Comparison of ENCODE assay signal across 1 cellular context in the genomic region with DNA sequence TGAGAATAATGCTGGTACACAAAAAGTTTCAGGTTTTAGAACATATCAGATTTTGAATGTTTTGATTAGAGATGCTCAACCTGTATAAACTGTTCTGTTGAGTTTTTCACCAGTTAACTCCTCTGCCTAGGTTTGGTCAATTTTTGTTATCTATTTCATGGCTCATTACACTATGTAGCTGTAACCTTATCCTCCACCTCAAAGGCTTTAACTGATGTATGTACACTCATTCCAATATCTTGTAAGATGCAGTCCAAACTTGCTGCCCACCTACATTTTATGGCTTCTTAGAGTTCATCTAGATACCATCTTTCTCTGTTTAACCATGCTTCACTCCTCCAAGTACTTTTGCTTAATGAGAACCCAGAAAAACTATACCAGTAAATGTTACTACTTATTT.
TF ChIP-seq lines count a peak whose summit lies in the region.

No MANE protein-coding gene starts in this region.

TF ChIP-seq in HEK293, 187 proteins besides CTCF, POLR2A, EP300 and RAD21 (continued from another document):
- TF ChIP-seq, protein P1, sequence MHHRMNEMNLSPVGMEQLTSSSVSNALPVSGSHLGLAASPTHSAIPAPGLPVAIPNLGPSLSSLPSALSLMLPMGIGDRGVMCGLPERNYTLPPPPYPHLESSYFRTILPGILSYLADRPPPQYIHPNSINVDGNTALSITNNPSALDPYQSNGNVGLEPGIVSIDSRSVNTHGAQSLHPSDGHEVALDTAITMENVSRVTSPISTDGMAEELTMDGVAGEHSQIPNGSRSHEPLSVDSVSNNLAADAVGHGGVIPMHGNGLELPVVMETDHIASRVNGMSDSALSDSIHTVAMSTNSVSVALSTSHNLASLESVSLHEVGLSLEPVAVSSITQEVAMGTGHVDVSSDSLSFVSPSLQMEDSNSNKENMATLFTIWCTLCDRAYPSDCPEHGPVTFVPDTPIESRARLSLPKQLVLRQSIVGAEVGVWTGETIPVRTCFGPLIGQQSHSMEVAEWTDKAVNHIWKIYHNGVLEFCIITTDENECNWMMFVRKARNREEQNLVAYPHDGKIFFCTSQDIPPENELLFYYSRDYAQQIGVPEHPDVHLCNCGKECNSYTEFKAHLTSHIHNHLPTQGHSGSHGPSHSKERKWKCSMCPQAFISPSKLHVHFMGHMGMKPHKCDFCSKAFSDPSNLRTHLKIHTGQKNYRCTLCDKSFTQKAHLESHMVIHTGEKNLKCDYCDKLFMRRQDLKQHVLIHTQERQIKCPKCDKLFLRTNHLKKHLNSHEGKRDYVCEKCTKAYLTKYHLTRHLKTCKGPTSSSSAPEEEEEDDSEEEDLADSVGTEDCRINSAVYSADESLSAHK (tag by site-specific recombination; IDR thresholded peaks at IDR 0.05), result peak; percentile 70; the same call in 1 of the 2 replicates
- peak; percentile 84 for TF ChIP-seq TCF7L2 (IDR thresholded peaks at IDR 0.05; ENCODE audit: borderline replicate concordance, low read depth, low read length)
- no peak for TF ChIP-seq HOXD13 (CRISPR knock-in tag; IDR thresholded peaks at IDR 0.05; ENCODE audit: borderline replicate concordance)
- TF ChIP-seq, protein P2, sequence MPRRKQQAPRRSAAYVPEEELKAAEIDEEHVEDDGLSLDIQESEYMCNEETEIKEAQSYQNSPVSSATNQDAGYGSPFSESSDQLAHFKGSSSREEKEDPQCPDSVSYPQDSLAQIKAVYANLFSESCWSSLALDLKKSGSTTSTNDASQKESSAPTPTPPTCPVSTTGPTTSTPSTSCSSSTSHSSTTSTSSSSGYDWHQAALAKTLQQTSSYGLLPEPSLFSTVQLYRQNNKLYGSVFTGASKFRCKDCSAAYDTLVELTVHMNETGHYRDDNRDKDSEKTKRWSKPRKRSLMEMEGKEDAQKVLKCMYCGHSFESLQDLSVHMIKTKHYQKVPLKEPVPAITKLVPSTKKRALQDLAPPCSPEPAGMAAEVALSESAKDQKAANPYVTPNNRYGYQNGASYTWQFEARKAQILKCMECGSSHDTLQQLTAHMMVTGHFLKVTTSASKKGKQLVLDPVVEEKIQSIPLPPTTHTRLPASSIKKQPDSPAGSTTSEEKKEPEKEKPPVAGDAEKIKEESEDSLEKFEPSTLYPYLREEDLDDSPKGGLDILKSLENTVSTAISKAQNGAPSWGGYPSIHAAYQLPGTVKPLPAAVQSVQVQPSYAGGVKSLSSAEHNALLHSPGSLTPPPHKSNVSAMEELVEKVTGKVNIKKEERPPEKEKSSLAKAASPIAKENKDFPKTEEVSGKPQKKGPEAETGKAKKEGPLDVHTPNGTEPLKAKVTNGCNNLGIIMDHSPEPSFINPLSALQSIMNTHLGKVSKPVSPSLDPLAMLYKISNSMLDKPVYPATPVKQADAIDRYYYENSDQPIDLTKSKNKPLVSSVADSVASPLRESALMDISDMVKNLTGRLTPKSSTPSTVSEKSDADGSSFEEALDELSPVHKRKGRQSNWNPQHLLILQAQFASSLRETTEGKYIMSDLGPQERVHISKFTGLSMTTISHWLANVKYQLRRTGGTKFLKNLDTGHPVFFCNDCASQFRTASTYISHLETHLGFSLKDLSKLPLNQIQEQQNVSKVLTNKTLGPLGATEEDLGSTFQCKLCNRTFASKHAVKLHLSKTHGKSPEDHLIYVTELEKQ (tag by site-specific recombination; IDR thresholded peaks at IDR 0.05; ENCODE audit: borderline replicate concordance), result peak; percentile 55; the same call in 1 of the 2 replicates
- no peak for TF ChIP-seq ZNF654 (tag by site-specific recombination; IDR thresholded peaks at IDR 0.05; ENCODE audit: low read depth)
- TF ChIP-seq SETDB1 (IDR thresholded peaks at IDR 0.05; ENCODE audit: insufficient read length, low read length), result no peak
- TF ChIP-seq ZNF561 (tag by site-specific recombination; IDR thresholded peaks at IDR 0.05; ENCODE audit: borderline replicate concordance), result no peak
- no peak; the same call in 1 of the 2 replicates for TF ChIP-seq KLF7 (tag by site-specific recombination; IDR thresholded peaks at IDR 0.05; ENCODE audit: borderline replicate concordance)
- TF ChIP-seq ZXDB (tag by site-specific recombination; IDR thresholded peaks at IDR 0.05), result peak; percentile 83
- TF ChIP-seq ZNF311 (tag by site-specific recombination; IDR thresholded peaks at IDR 0.05; ENCODE audit: borderline replicate concordance), result no peak
- TF ChIP-seq ZBTB17 (tag by site-specific recombination; IDR thresholded peaks at IDR 0.05), result peak; percentile 74
- TF ChIP-seq RBAK (tag by site-specific recombination; IDR thresholded peaks at IDR 0.05), result no peak
- no peak for TF ChIP-seq ZNF394 (tag by site-specific recombination; IDR thresholded peaks at IDR 0.05; ENCODE audit: borderline replicate concordance)
- no peak for TF ChIP-seq BCL11B (tag by site-specific recombination; IDR thresholded peaks at IDR 0.05; ENCODE audit: low read depth)
- TF ChIP-seq FEZF1 (tag by site-specific recombination; IDR thresholded peaks at IDR 0.05), result peak; percentile 90
- no peak for TF ChIP-seq YY2 (tag by site-specific recombination; IDR thresholded peaks at IDR 0.05)
- TF ChIP-seq ZFP41 (tag by site-specific recombination; IDR thresholded peaks at IDR 0.05; ENCODE audit: borderline replicate concordance), result no peak
- TF ChIP-seq OSR2 (tag by site-specific recombination; IDR thresholded peaks at IDR 0.05), result peak; percentile 88
- no peak for TF ChIP-seq ZSCAN16 (tag by site-specific recombination; IDR thresholded peaks at IDR 0.05)
- no peak for TF ChIP-seq ZNF660 (tag by site-specific recombination; IDR thresholded peaks at IDR 0.05)
- no peak for TF ChIP-seq ZNF19 (tag by site-specific recombination; IDR thresholded peaks at IDR 0.05; ENCODE audit: low read depth)
- TF ChIP-seq SALL2 (tag by site-specific recombination; IDR thresholded peaks at IDR 0.05; ENCODE audit: borderline replicate concordance), result no peak
- TF ChIP-seq, protein P3, sequence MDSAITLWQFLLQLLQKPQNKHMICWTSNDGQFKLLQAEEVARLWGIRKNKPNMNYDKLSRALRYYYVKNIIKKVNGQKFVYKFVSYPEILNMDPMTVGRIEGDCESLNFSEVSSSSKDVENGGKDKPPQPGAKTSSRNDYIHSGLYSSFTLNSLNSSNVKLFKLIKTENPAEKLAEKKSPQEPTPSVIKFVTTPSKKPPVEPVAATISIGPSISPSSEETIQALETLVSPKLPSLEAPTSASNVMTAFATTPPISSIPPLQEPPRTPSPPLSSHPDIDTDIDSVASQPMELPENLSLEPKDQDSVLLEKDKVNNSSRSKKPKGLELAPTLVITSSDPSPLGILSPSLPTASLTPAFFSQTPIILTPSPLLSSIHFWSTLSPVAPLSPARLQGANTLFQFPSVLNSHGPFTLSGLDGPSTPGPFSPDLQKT (IDR thresholded peaks at IDR 0.05; ENCODE audit: borderline replicate concordance, low read depth, low read length), result no peak
- no peak for TF ChIP-seq ZNF292 (tag by site-specific recombination; IDR thresholded peaks at IDR 0.05; ENCODE audit: borderline replicate concordance, low read depth)
- no peak for TF ChIP-seq ZNF600 (tag by site-specific recombination; IDR thresholded peaks at IDR 0.05)
- TF ChIP-seq, protein P4, sequence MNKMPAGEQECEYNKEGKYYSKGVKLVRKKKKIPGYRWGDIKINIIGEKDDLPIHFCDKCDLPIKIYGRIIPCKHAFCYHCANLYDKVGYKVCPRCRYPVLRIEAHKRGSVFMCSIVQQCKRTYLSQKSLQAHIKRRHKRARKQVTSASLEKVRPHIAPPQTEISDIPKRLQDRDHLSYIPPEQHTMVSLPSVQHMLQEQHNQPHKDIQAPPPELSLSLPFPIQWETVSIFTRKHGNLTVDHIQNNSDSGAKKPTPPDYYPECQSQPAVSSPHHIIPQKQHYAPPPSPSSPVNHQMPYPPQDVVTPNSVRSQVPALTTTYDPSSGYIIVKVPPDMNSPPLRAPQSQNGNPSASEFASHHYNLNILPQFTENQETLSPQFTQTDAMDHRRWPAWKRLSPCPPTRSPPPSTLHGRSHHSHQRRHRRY (tag by site-specific recombination; IDR thresholded peaks at IDR 0.05), result no peak
- no peak for TF ChIP-seq ZNF624 (tag by site-specific recombination; IDR thresholded peaks at IDR 0.05)
- TF ChIP-seq ZNF221 (tag by site-specific recombination; IDR thresholded peaks at IDR 0.05; ENCODE audit: borderline replicate concordance), result no peak
- TF ChIP-seq ZNF140 (tag by site-specific recombination; IDR thresholded peaks at IDR 0.05), result no peak
- TF ChIP-seq, protein P5, sequence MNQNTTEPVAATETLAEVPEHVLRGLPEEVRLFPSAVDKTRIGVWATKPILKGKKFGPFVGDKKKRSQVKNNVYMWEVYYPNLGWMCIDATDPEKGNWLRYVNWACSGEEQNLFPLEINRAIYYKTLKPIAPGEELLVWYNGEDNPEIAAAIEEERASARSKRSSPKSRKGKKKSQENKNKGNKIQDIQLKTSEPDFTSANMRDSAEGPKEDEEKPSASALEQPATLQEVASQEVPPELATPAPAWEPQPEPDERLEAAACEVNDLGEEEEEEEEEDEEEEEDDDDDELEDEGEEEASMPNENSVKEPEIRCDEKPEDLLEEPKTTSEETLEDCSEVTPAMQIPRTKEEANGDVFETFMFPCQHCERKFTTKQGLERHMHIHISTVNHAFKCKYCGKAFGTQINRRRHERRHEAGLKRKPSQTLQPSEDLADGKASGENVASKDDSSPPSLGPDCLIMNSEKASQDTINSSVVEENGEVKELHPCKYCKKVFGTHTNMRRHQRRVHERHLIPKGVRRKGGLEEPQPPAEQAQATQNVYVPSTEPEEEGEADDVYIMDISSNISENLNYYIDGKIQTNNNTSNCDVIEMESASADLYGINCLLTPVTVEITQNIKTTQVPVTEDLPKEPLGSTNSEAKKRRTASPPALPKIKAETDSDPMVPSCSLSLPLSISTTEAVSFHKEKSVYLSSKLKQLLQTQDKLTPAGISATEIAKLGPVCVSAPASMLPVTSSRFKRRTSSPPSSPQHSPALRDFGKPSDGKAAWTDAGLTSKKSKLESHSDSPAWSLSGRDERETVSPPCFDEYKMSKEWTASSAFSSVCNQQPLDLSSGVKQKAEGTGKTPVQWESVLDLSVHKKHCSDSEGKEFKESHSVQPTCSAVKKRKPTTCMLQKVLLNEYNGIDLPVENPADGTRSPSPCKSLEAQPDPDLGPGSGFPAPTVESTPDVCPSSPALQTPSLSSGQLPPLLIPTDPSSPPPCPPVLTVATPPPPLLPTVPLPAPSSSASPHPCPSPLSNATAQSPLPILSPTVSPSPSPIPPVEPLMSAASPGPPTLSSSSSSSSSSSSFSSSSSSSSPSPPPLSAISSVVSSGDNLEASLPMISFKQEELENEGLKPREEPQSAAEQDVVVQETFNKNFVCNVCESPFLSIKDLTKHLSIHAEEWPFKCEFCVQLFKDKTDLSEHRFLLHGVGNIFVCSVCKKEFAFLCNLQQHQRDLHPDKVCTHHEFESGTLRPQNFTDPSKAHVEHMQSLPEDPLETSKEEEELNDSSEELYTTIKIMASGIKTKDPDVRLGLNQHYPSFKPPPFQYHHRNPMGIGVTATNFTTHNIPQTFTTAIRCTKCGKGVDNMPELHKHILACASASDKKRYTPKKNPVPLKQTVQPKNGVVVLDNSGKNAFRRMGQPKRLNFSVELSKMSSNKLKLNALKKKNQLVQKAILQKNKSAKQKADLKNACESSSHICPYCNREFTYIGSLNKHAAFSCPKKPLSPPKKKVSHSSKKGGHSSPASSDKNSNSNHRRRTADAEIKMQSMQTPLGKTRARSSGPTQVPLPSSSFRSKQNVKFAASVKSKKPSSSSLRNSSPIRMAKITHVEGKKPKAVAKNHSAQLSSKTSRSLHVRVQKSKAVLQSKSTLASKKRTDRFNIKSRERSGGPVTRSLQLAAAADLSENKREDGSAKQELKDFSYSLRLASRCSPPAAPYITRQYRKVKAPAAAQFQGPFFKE (tag by site-specific recombination; IDR thresholded peaks at IDR 0.05; ENCODE audit: borderline replicate concordance), result no peak
- no peak for TF ChIP-seq ZNF133 (tag by site-specific recombination; IDR thresholded peaks at IDR 0.05)
- TF ChIP-seq KLF1 (tag by site-specific recombination; IDR thresholded peaks at IDR 0.05), result 0 out of 2 replicates have a peak, but pooled peaks have one; percentile 14
- TF ChIP-seq ZNF302 (tag by site-specific recombination; IDR thresholded peaks at IDR 0.05; ENCODE audit: low read depth), result no peak
- TF ChIP-seq HOXC10 (CRISPR knock-in tag; IDR thresholded peaks at IDR 0.05), result no peak
- 0 out of 2 replicates have a peak, but pooled peaks have one; percentile 37 for TF ChIP-seq ZFP37 (tag by site-specific recombination; IDR thresholded peaks at IDR 0.05)
- no peak for TF ChIP-seq ZNF138 (tag by site-specific recombination; IDR thresholded peaks at IDR 0.05; ENCODE audit: borderline replicate concordance)
- TF ChIP-seq ZNF404 (tag by site-specific recombination; IDR thresholded peaks at IDR 0.05), result no peak
- TF ChIP-seq GLI2 (tag by site-specific recombination; IDR thresholded peaks at IDR 0.05; ENCODE audit: borderline replicate concordance, low read depth), result no peak
- TF ChIP-seq ZNF530 (tag by site-specific recombination; IDR thresholded peaks at IDR 0.05; ENCODE audit: low read depth), result no peak
- TF ChIP-seq ZNF366 (tag by site-specific recombination; conservative IDR thresholded peaks at IDR 0.05), result peak; percentile 43; the same call in 1 of the 2 replicates
- no peak for TF ChIP-seq ZNF184 (tag by site-specific recombination; IDR thresholded peaks at IDR 0.05)
- TF ChIP-seq ZNF560 (tag by site-specific recombination; IDR thresholded peaks at IDR 0.05; ENCODE audit: borderline replicate concordance), result no peak
- TF ChIP-seq ZNF266 (tag by site-specific recombination; IDR thresholded peaks at IDR 0.05; ENCODE audit: low read depth), result no peak
- TF ChIP-seq, protein P6, sequence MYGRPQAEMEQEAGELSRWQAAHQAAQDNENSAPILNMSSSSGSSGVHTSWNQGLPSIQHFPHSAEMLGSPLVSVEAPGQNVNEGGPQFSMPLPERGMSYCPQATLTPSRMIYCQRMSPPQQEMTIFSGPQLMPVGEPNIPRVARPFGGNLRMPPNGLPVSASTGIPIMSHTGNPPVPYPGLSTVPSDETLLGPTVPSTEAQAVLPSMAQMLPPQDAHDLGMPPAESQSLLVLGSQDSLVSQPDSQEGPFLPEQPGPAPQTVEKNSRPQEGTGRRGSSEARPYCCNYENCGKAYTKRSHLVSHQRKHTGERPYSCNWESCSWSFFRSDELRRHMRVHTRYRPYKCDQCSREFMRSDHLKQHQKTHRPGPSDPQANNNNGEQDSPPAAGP (tag by site-specific recombination; IDR thresholded peaks at IDR 0.05), result no peak
- peak; percentile 76 for TF ChIP-seq SP7 (tag by site-specific recombination; IDR thresholded peaks at IDR 0.05)
- 0 out of 2 replicates have a peak, but pooled peaks have one; percentile 40 for TF ChIP-seq ZNF24 (tag by site-specific recombination; IDR thresholded peaks at IDR 0.05)
- TF ChIP-seq ZFP3 (tag by site-specific recombination; IDR thresholded peaks at IDR 0.05; ENCODE audit: low read depth), result no peak
